Comparison of ENCODE assay signal across 8 cellular contexts in genomic region chr16:85169333-85170065, GRCh38. TPM values are rescaled to one million over a fixed set of nuclear protein-coding genes. Genes with fewer than 3 reads are reported as not detected.
DNase-seq lines count a peak whose midpoint lies in the region; ATAC-seq and TF ChIP-seq lines count a peak whose summit lies in the region.

No MANE protein-coding gene starts in this region.

- TF ChIP-seq EP300 in gastroesophageal sphincter (IDR thresholded peaks at IDR 0.05) = no peak

- no peak for TF ChIP-seq POLR2A in gastroesophageal sphincter (IDR thresholded peaks at IDR 0.05)

- DNase-seq in GM10266 (ENCODE audit: extremely low spot score) (peak; percentile 72), RPMI7951 (ENCODE audit: low read depth) (peak; percentile 26), skeletal muscle cell (ENCODE audit: low read depth) (no peak), NCI-H526 treated with DMSO at 0.1 percent for 48 hours (lab: John Stamatoyannopoulos, UW) (no peak), midbrain (lab: John Stamatoyannopoulos, UW) (no peak), NCI-H2196 treated with DMSO at 0.1 percent for 48 hours (lab: John Stamatoyannopoulos, UW; ENCODE audit: unreplicated experiment) (no peak)

- peak; percentile 50 for ATAC-seq in gastroesophageal sphincter
- no peak for ATAC-seq in GM19324 (IDR thresholded peaks at IDR 0.05; ENCODE audit: low FRiP score, unreplicated experiment)

- TF ChIP-seq CTCF in GM10266 (IDR thresholded peaks at IDR 0.05; ENCODE audit: control insufficient read depth, insufficient read depth, low read depth, missing control alignments) = no peak
- TF ChIP-seq CTCF in gastroesophageal sphincter (IDR thresholded peaks at IDR 0.05) = peak in 2 of 4 experiments; percentile 15 to 17

- WGBS in gastroesophageal sphincter (ENCODE audit: low coverage in 1 of 2), 2 donors = no CpG with 5 or more reads among the region's 125 CpGs

- H3K4me3 ChIP-seq in gastroesophageal sphincter = peak overlapping the region; percentile 37 to 67
- H3K4me3 ChIP-seq in skeletal muscle cell (ENCODE audit: low read depth, low read length) = peak overlapping the region; percentile 59

- peak overlapping the region in 3 of 4 donors; percentile 65 to 74 (median 71) for H3K27ac ChIP-seq in gastroesophageal sphincter

- no peaks in the 10 kb centered on the region for H3K9me3 ChIP-seq in gastroesophageal sphincter

- H3K27me3 ChIP-seq in gastroesophageal sphincter = no peaks in the 10 kb centered on the region

- H3K4me1 ChIP-seq in gastroesophageal sphincter = peaks cover 0 to 94% (median 37%) of the 10 kb centered on the region in 3 donors

- no peaks in the 10 kb centered on the region for H3K36me3 ChIP-seq in gastroesophageal sphincter

RNA-seq across cellular contexts. Expression of gene CIBAR2, which starts 57.2 kb away (rescaled TPM):
- total RNA-seq in RPMI7951 (2014; rRNA removed; shearing (Covaris generic)) = not detected in 2 replicates
- total RNA-seq in gastroesophageal sphincter = not detected

Comparison
In these comparisons a context has a peak if more than half of its experiments do, and no peak if none do; other contexts are left out.
1. DNase-seq: peak in GM10266 (single experiment) and RPMI7951 (single experiment); none in skeletal muscle cell (single experiment), NCI-H526 treated with DMSO at 0.1 percent for 48 hours (single experiment), midbrain (single experiment) and NCI-H2196 treated with DMSO at 0.1 percent for 48 hours (single experiment).